In the genomic region with DNA sequence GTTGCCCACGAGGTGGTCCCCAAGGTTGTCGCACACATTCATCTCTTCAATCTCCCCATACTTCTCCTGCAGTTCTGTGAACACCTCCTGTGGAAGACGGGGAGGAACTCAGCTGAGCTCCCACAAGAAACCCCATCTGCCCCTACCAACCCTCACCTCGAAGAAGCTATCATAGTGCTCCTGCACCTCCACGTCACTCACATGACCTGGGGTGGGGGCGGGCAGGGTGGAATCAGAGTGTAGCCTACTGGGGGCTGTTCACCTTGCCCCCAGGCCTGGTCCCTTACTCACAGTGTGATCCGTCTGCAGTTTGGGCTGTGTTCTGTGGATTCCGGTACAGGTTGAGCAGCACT, we compare ENCODE assay signal across 9 cellular contexts. TPM values are rescaled to one million over a fixed set of nuclear protein-coding genes. Genes with fewer than 3 reads are reported as not detected.
DNase-seq lines count a peak whose midpoint lies in the region; ATAC-seq, FAIRE-seq and TF ChIP-seq lines count a peak whose summit lies in the region.
"Had no signal": no experiment of that assay in that cellular context is flagged by ENCODE, and none has a peak within 500 bp of the region (broad histone marks: within the 10 kb centered on the region; RNA-seq: fewer than 3 reads in every experiment).

No MANE protein-coding gene starts in this region.

- TF ChIP-seq CTCF in WI38 (IDR thresholded peaks at IDR 0.05; ENCODE audit: low read depth, low read length): no peak
- no peak for TF ChIP-seq CTCF in foreskin fibroblast (IDR thresholded peaks at IDR 0.05; ENCODE audit: low read depth, low read length)
- TF ChIP-seq CTCF in omental fat pad (IDR thresholded peaks at IDR 0.05): no peak

- ATAC-seq in GM19397 (IDR thresholded peaks at IDR 0.05; ENCODE audit: unreplicated experiment) (no peak), GM21576 (IDR thresholded peaks at IDR 0.05; ENCODE audit: unreplicated experiment) (no peak), omental fat pad (ENCODE audit: low FRiP score) (no peak)

- FAIRE-seq in GM12891 (lab: Jason Lieb, UNC): peak; percentile 13

- DNase-seq in GM12891 (ENCODE audit: insufficient read length, low spot score) (no peak), foreskin fibroblast (no peak), skeletal muscle cell (ENCODE audit: low read depth) (no peak), omental fat pad (ENCODE audit: low spot score) (no peak), NCI-H524 treated with DMSO at 0.1 percent for 48 hours (lab: John Stamatoyannopoulos, UW) (no peak)

- H3K4me3 ChIP-seq in WI38 (ENCODE audit: low read depth, low read length) (peak overlapping the region; percentile 94), foreskin fibroblast (ENCODE audit: low read depth in 1 of 2, low read length in 2 of 2) (peak overlapping the region; percentile 78 to 96), skeletal muscle cell (ENCODE audit: low read depth, low read length) (peak overlapping the region; percentile 89)

- no peak for TF ChIP-seq POLR2A in GM12891 (IDR thresholded peaks at IDR 0.05; ENCODE audit: low read depth, low read length)

TF ChIP-seq in GM12891, 5 proteins besides CTCF, POLR2A, EP300 and RAD21:
- no peak for TF ChIP-seq SPI1 (IDR thresholded peaks at IDR 0.05; ENCODE audit: low read depth, low read length)
TF ChIP-seq in GM12891: peak in this region for 0.

RNA-seq across cellular contexts. Expression of a gene that starts 0.9 kb away (rescaled TPM):
- 18.8 TPM for polyA plus RNA-seq in GM12891 (2012; ENCODE audit: low read depth, missing spikeins)
- 10 to 100 TPM; 18.4 to 23.8 (median 22.9) TPM for total RNA-seq in omental fat pad

RNA-seq across cellular contexts. Expression of a gene that starts 1.1 kb away (rescaled TPM):
- polyA plus RNA-seq in GM12891 (2012; ENCODE audit: low read depth, missing spikeins): 31.0 TPM
- 10 to 100 TPM; 28.1 to 58.6 (median 37.9) TPM for total RNA-seq in omental fat pad

RNA-seq across cellular contexts. Expression of a gene that starts 2.1 kb away (rescaled TPM):
- polyA plus RNA-seq in GM12891 (2012; ENCODE audit: low read depth, missing spikeins): 39.6 TPM
- total RNA-seq in omental fat pad: 10 to 100 TPM in 2 of 4 donors, 1 to 10 TPM in 2; 5.8 to 14.8 (median 10.1) TPM

RNA-seq across cellular contexts. Expression of a gene that starts 4.1 kb away (rescaled TPM):
- polyA plus RNA-seq in GM12891 (2012; ENCODE audit: low read depth, missing spikeins): 9.9 TPM
- total RNA-seq in omental fat pad: 10 to 100 TPM; 11.3 to 18.3 (median 15.6) TPM

RNA-seq across cellular contexts. Expression of a gene that starts 12.5 kb away (rescaled TPM):
- 0.15 TPM for polyA plus RNA-seq in GM12891 (2012; ENCODE audit: low read depth, missing spikeins)
- 100 to 1,000 TPM; 107 to 203 (median 128) TPM for total RNA-seq in omental fat pad
- total RNA-seq: T-helper 2 cell treated with Interferon-gamma antibody and Interleukin-4, amounts not matched to agents 100 ng/mL and 5 ng/mL, for 36 hours had no signal
